Comparison of ENCODE assay signal across 29 cellular contexts in genomic region chr10:98675902-98676301, GRCh38.
"Had no signal": no experiment of that assay in that cellular context is flagged by ENCODE, and none has a peak within 500 bp of the region (broad histone marks: within the 10 kb centered on the region; RNA-seq: fewer than 3 reads in every experiment).

No MANE protein-coding gene starts in this region.

- H3K4me3 ChIP-seq: coronary artery, dorsolateral prefrontal cortex had no signal

- H3K36me3 ChIP-seq: brain microvascular endothelial cell had no signal

- H3K27ac ChIP-seq: brain microvascular endothelial cell, coronary artery, dorsolateral prefrontal cortex had no signal

- H3K27me3 ChIP-seq: brain microvascular endothelial cell had no signal

- ATAC-seq: activated CD4-positive, alpha-beta T cell treated with anti-CD3 and anti-CD28 coated beads for 36 hours; activated T-cell treated with anti-CD3 and anti-CD28 coated beads, Interleukin-2, amount 50 U/mL, for 72 hours; esophagus mucosa; T-helper 17 cell had no signal

- DNase-seq: activated CD4-positive, alpha-beta memory T cell treated with anti-CD3 and anti-CD28 coated beads, Interleukin-2, amount 10 ng/mL, durations not matched to agents 7 days and 5 days; activated CD4-positive, alpha-beta T cell treated with anti-CD3 and anti-CD28 coated beads for 36 hours; activated CD4-positive, alpha-beta T cell treated with anti-CD3 and anti-CD28 coated beads, Interleukin-2, amount 10 ng/mL, durations not matched to agents 7 days and 5 days; activated CD4-positive, alpha-beta T cell treated with anti-CD3 and anti-CD28 coated beads, Interleukin-2, amount 50 U/mL, for 4 hours; activated CD4-positive, CD25-positive, alpha-beta regulatory T cell; activated CD4-positive, CD25-positive, alpha-beta regulatory T cell treated with anti-CD3 and anti-CD28 coated beads, Interleukin-2, amount 50 U/mL, for 72 hours; activated CD8-positive, alpha-beta memory T cell treated with anti-CD3 and anti-CD28 coated beads, Interleukin-2, amount 50 U/mL, for 48 hours; activated gamma-delta T cell; activated naive CD4-positive, alpha-beta T cell; activated naive CD4-positive, alpha-beta T cell treated with anti-CD3 and anti-CD28 coated beads, Interleukin-2, amount 10 ng/mL, durations not matched to agents 7 days and 5 days; activated T-cell treated with anti-CD3 and anti-CD28 coated beads for 4 hours; activated T-cell treated with anti-CD3 and anti-CD28 coated beads, Interleukin-2, amount 50 U/mL, for 24 hours; activated T-cell treated with anti-CD3 and anti-CD28 coated beads, Interleukin-2, amount 50 U/mL, for 72 hours; amniotic stem cell; anterior cingulate cortex; brain microvascular endothelial cell; dorsolateral prefrontal cortex; effector memory CD4-positive, alpha-beta T cell; endodermal cell; foreskin fibroblast; head of caudate nucleus; T-helper 1 cell; T-helper 17 cell; T1000 had no signal

- FAIRE-seq: astrocyte, bronchial epithelial cell, frontal cortex had no signal
